15 cellular contexts compared by ENCODE assay signal in the genomic region with DNA sequence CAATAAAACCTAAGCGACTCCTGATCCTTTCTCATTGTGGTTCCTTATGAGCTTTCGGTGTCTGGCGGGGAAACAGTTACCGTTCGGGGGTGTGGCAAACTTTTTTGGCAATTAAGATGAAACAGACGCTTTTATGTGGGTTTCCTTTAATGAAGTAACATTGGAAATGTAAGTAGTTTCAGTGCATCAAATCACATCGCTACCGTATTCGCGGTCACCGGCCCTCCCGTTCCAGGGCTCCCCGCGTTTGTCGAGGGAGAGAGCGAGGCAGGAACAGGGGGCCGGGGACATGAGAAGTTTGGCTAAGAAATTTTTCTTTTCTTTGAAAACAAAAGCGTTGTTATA. TPM values are rescaled to one million over a fixed set of nuclear protein-coding genes. Genes with fewer than 3 reads are reported as not detected.
DNase-seq lines count a peak whose midpoint lies in the region; ATAC-seq, FAIRE-seq and TF ChIP-seq lines count a peak whose summit lies in the region.
"Had no signal": no experiment of that assay in that cellular context is flagged by ENCODE, and none has a peak within 500 bp of the region (broad histone marks: within the 10 kb centered on the region; RNA-seq: fewer than 3 reads in every experiment).

No MANE protein-coding gene starts in this region.

- H3K27me3 Mint-ChIP-seq in MCF 10A (ENCODE audit: insufficient read depth, unreplicated experiment) (no peaks in the 10 kb centered on the region), T-helper 17 cell (peaks cover 65% of the 10 kb centered on the region)

- POLR2A ChIA-PET in MCF 10A (lab: Yijun Ruan, JAX) = interaction anchor here (1.0 kb wide), 1 partner anchor 9 kb away, joined by 3 read pairs; no protein-coding TSS in a partner anchor

- H3K4me1 Mint-ChIP-seq in MCF 10A (ENCODE audit: insufficient read depth, unreplicated experiment) (peaks cover 28% of the 10 kb centered on the region), T-helper 17 cell (peaks cover 9% of the 10 kb centered on the region)

- H3K36me3 Mint-ChIP-seq in MCF 10A (ENCODE audit: insufficient read depth, unreplicated experiment) (peaks cover 21% of the 10 kb centered on the region), T-helper 17 cell (ENCODE audit: low read depth) (no peaks in the 10 kb centered on the region)

- 53% methylated on average over 18 of the region's 18 CpGs for WGBS in suprapubic skin

- DNase-seq in breast epithelium (ENCODE audit: low spot score in 2 of 2) (peak in 1 of 2 donors; percentile 42), MCF 10A (ENCODE audit: unreplicated experiment) (no peak), adipocyte (ENCODE audit: low read depth) (no peak), left lung (no peak), suprapubic skin (ENCODE audit: low spot score in 2 of 2) (no peak), GM12892 (ENCODE audit: insufficient read length) (no peak), T-helper 17 cell (no peak), NCI-H748 (lab: John Stamatoyannopoulos, UW; ENCODE audit: unreplicated experiment) (no peak)
- DNase-seq: activated effector memory CD4-positive, alpha-beta T cell treated with anti-CD3 and anti-CD28 coated beads, Interleukin-2, amount 50 U/mL, for 16 hours; central memory CD4-positive, alpha-beta T cell; DMS53; KG1; NCI-H1694; T-helper 2 cell had no signal

- H3K4me3 ChIP-seq in breast epithelium (peak overlapping the region; percentile 50 to 98 (median 75)), adipocyte (ENCODE audit: low read length) (peak overlapping the region; percentile 85), left lung (peak overlapping the region in 1 of 2 donors; percentile 36), suprapubic skin (peak overlapping the region; percentile 54)

- H3K9me3 ChIP-seq in breast epithelium (no peaks in the 10 kb centered on the region), adipocyte (ENCODE audit: control insufficient read depth, low read length) (no peaks in the 10 kb centered on the region), left lung (no peaks in the 10 kb centered on the region), suprapubic skin (no peaks in the 10 kb centered on the region), T-helper 17 cell (ENCODE audit: control insufficient read depth, low read length, poor library complexity, severe bottlenecking) (no peaks in the 10 kb centered on the region)

- no peak for ATAC-seq in left lung
- no peak for ATAC-seq in T-helper 17 cell

- no peak for FAIRE-seq in GM12892 (lab: Jason Lieb, UNC)

- H3K9ac ChIP-seq in adipocyte (ENCODE audit: low read length) = peak overlapping the region; percentile 71
- H3K9ac ChIP-seq: parathyroid adenoma had no signal

- H3K4me1 ChIP-seq in breast epithelium = no peaks in the 10 kb centered on the region
- peaks cover 33% of the 10 kb centered on the region for H3K4me1 ChIP-seq in adipocyte (ENCODE audit: control insufficient read depth, insufficient read depth, low read length)
- peaks cover 0 to 9% of the 10 kb centered on the region in 2 donors for H3K4me1 ChIP-seq in left lung
- peaks cover 60% of the 10 kb centered on the region for H3K4me1 ChIP-seq in suprapubic skin
- H3K4me1 ChIP-seq: parathyroid adenoma had no signal

- no peak for TF ChIP-seq CTCF in breast epithelium (IDR thresholded peaks at IDR 0.05)
- TF ChIP-seq CTCF in MCF 10A (IDR thresholded peaks at IDR 0.05; ENCODE audit: unreplicated experiment) = no peak
- TF ChIP-seq CTCF in left lung (IDR thresholded peaks at IDR 0.05) = no peak
- TF ChIP-seq CTCF in suprapubic skin (IDR thresholded peaks at IDR 0.05) = no peak

- TF ChIP-seq POLR2A in breast epithelium (IDR thresholded peaks at IDR 0.05) (no peak), suprapubic skin (IDR thresholded peaks at IDR 0.05) (no peak), GM12892 (IDR thresholded peaks at IDR 0.05; ENCODE audit: low read depth, low read length) (no peak)

- H3K27ac ChIP-seq in breast epithelium (peak overlapping the region; percentile 95 to 97), left lung (peak overlapping the region; percentile 68 to 88), suprapubic skin (peak overlapping the region; percentile 92)
- H3K27ac ChIP-seq: parathyroid adenoma had no signal

- H3K27ac Mint-ChIP-seq in MCF 10A (ENCODE audit: low read depth, unreplicated experiment) (no peak overlapping the region), T-helper 17 cell (no peak overlapping the region)

- CTCF ChIA-PET in MCF 10A (lab: Yijun Ruan, JAX) = interaction anchor here (0.7 kb wide), 1 partner anchor 980 kb away, joined by 3 read pairs; no protein-coding TSS in a partner anchor

- H3K9me3 Mint-ChIP-seq in MCF 10A (ENCODE audit: unreplicated experiment) = no peaks in the 10 kb centered on the region

- H3K36me3 ChIP-seq in breast epithelium (no peaks in the 10 kb centered on the region), adipocyte (ENCODE audit: control insufficient read depth, insufficient read depth, low read length, severe bottlenecking) (no peaks in the 10 kb centered on the region), left lung (no peaks in the 10 kb centered on the region), suprapubic skin (no peaks in the 10 kb centered on the region)

- intact Hi-C loops in breast epithelium (cut with DNase I; ENCODE audit: low total_unique reads) (loop anchor here (10.0 kb wide), 1 partner anchor 1749 kb away; no protein-coding TSS in a partner anchor), MCF 10A (cut with micrococcal nuclease) (no loop called here), left lung (cut with DNase I) (no loop called here)

- H3K4me3 Mint-ChIP-seq in MCF 10A (ENCODE audit: unreplicated experiment) = no peak overlapping the region
- H3K4me3 Mint-ChIP-seq in T-helper 17 cell = no peak overlapping the region

- BruUV-seq in MCF 10A (replicated peaks; lab: Mats Ljungman, UMichigan) = no TSS peak

- no peak for TF ChIP-seq EP300 in suprapubic skin (IDR thresholded peaks at IDR 0.05)

- peaks cover 0 to 3% of the 10 kb centered on the region in 2 donors for H3K27me3 ChIP-seq in breast epithelium
- H3K27me3 ChIP-seq in adipocyte (replicated peaks; ENCODE audit: control insufficient read depth, insufficient read depth, low read length) = no peaks in the 10 kb centered on the region
- peaks cover 65 to 99% of the 10 kb centered on the region in 2 donors for H3K27me3 ChIP-seq in left lung
- H3K27me3 ChIP-seq in suprapubic skin = peaks cover 36% of the 10 kb centered on the region

RNA-seq across cellular contexts. Expression of a gene that starts 3.9 kb away (rescaled TPM):
- 10 to 100 TPM; 19.2 to 69.4 (median 26.2) TPM for total RNA-seq in breast epithelium
- total RNA-seq in MCF 10A (2022) = 35.4 and 43.4 TPM in 2 replicates
- 10 to 100 TPM; 32.4 to 60.6 TPM for total RNA-seq in left lung
- total RNA-seq in suprapubic skin = 10 to 100 TPM; 24.3 to 41.1 (median 32.7) TPM
- polyA plus RNA-seq in GM12892 (2012; ENCODE audit: missing spikeins) = not detected
- not detected for total RNA-seq in T-helper 17 cell

Comparison
In these comparisons a context has a peak if more than half of its experiments do, and no peak if none do; other contexts are left out.
1. RNA of a gene that starts 3.9 kb away (total RNA-seq): 32.4 to 60.6 TPM in left lung, 35.4 to 43.4 TPM in MCF 10A, 24.3 to 41.1 TPM in suprapubic skin and 19.2 to 69.4 TPM in breast epithelium; not detected in T-helper 17 cell; every median in the first group is over 10 times any median in the second.
2. Peak in every context shown above with its lines, with median percentiles within 50 percentile points of each other: H3K27ac ChIP-seq.